Comparison of ENCODE assay signal across 15 cellular contexts in the genomic region with DNA sequence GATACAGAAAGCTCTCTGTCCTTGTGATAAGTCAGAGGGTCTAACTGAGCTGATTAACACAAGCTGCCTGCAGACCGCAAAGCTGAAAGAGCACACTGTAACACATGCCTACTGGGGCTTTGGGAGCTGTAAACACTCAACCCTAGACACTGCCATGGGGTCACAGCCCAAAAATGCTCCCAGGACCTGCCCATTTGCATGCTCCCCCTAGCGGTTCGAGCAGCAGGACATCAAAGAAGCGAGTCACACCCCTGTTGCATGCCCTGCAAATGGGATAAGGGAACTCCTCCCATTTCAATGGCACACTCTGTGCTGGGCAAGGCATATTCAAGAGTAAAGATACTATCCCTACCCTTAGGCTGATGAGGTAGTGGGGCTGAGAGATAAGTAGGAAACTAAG. TPM values are rescaled to one million over a fixed set of nuclear protein-coding genes. Genes with fewer than 3 reads are reported as not detected.
A peak's percentile ranks its signal among the peaks of the same experiment; 100 is the strongest.
DNase-seq lines count a peak whose midpoint lies in the region; ATAC-seq and TF ChIP-seq lines count a peak whose summit lies in the region.
"Had no signal": no experiment of that assay in that cellular context is flagged by ENCODE, and none has a peak within 500 bp of the region (broad histone marks: within the 10 kb centered on the region; RNA-seq: fewer than 3 reads in every experiment).

No MANE protein-coding gene starts in this region.

- H3K27me3 ChIP-seq in prostate gland (replicated peaks; ENCODE audit: insufficient read depth) = no peaks in the 10 kb centered on the region
- H3K27me3 ChIP-seq: ovary, uterus had no signal

- peak; percentile 46; the same call in 1 of the 2 replicates for TF ChIP-seq CTCF in VCaP (conservative IDR thresholded peaks at IDR 0.05)
- peak; percentile 27 for TF ChIP-seq CTCF in retinal pigment epithelial cell (conservative IDR thresholded peaks at IDR 0.05; ENCODE audit: low read depth, low read length)
- TF ChIP-seq CTCF in prostate gland (IDR thresholded peaks at IDR 0.05) = no peak

- H3K36me3 Mint-ChIP-seq in activated T-cell treated with anti-CD3 and anti-CD28 coated beads, Interleukin-2, amount 50 U/mL, for 72 hours (ENCODE audit: insufficient read depth in 2 of 2) = peaks cover 0 to 2% of the 10 kb centered on the region in 2 donors

- H3K4me1 ChIP-seq in prostate gland (replicated peaks) = no peaks in the 10 kb centered on the region
- H3K4me1 ChIP-seq: uterus had no signal

- H3K4me1 Mint-ChIP-seq in activated T-cell treated with anti-CD3 and anti-CD28 coated beads, Interleukin-2, amount 50 U/mL, for 72 hours (ENCODE audit: low read depth) = no peaks in the 10 kb centered on the region

- H3K9me3 Mint-ChIP-seq in activated T-cell treated with anti-CD3 and anti-CD28 coated beads, Interleukin-2, amount 50 U/mL, for 72 hours = peaks cover 0 to 2% of the 10 kb centered on the region in 2 donors

- no peaks in the 10 kb centered on the region for H3K9me3 ChIP-seq in prostate gland
- H3K9me3 ChIP-seq: ovary, uterus had no signal

- WGBS in prostate gland = 36% methylated on average over 4 of the region's 4 CpGs

- no peak for ATAC-seq in activated T-cell treated with anti-CD3 and anti-CD28 coated beads, Interleukin-2, amount 50 U/mL, for 72 hours (replicated peaks in 1 of 2)
- no peak for ATAC-seq in GM21529 (IDR thresholded peaks at IDR 0.05; ENCODE audit: unreplicated experiment)
- no peak for ATAC-seq in GM19463 (IDR thresholded peaks at IDR 0.05; ENCODE audit: unreplicated experiment)

- H3K27ac ChIP-seq in VCaP (no peak overlapping the region), prostate gland (no peak overlapping the region)
- H3K27ac ChIP-seq: ovary, uterus had no signal

- no peak overlapping the region for H3K27ac Mint-ChIP-seq in activated T-cell treated with anti-CD3 and anti-CD28 coated beads, Interleukin-2, amount 50 U/mL, for 72 hours

- peaks cover 9% of the 10 kb centered on the region for H3K27me3 Mint-ChIP-seq in activated T-cell treated with anti-CD3 and anti-CD28 coated beads, Interleukin-2, amount 50 U/mL, for 72 hours (ENCODE audit: low read depth)

- no peak overlapping the region for H3K4me3 ChIP-seq in retinal pigment epithelial cell (ENCODE audit: low read length)
- H3K4me3 ChIP-seq in prostate gland = no peak overlapping the region
- H3K4me3 ChIP-seq: ovary, uterus had no signal

- intact Hi-C loops in prostate gland (cut with DNase I) = no loop called here

- H3K36me3 ChIP-seq in prostate gland = no peaks in the 10 kb centered on the region
- H3K36me3 ChIP-seq: ovary, uterus had no signal

- H3K4me3 Mint-ChIP-seq in activated T-cell treated with anti-CD3 and anti-CD28 coated beads, Interleukin-2, amount 50 U/mL, for 72 hours = no peak overlapping the region

- peak; percentile 19 to 26 for DNase-seq in activated T-cell treated with anti-CD3 and anti-CD28 coated beads, Interleukin-2, amount 50 U/mL, for 48 hours
- no peak for DNase-seq in activated T-cell treated with anti-CD3 and anti-CD28 coated beads, Interleukin-2, amount 50 U/mL, for 72 hours
- DNase-seq in LHCN-M2 (ENCODE audit: low read depth) (peak; percentile 6), retinal pigment epithelial cell (ENCODE audit: low read depth) (no peak), prostate gland (ENCODE audit: low spot score) (no peak)
- DNase-seq: activated CD4-positive, CD25-positive, alpha-beta regulatory T cell; GDM1; hypothalamus; mesenchymal stem cell; NCI-H2029; ovary; uterus had no signal

- TF ChIP-seq POLR2A in prostate gland (IDR thresholded peaks at IDR 0.05) = no peak

RNA-seq across cellular contexts. Expression of a gene that starts 22.8 kb away (rescaled TPM):
- total RNA-seq in activated T-cell treated with anti-CD3 and anti-CD28 coated beads, Interleukin-2, amount 50 U/mL, for 72 hours = not detected
- total RNA-seq in LHCN-M2 (2014; rRNA removed) (not detected in 2 replicates), prostate gland (not detected)
- not detected for polyA plus RNA-seq in LHCN-M2 (2012)
- total RNA-seq: ovary, uterus had no signal
- polyA plus RNA-seq: ovary had no signal

RNA-seq across cellular contexts. Expression of a gene that starts 29.5 kb away (rescaled TPM):
- not detected for total RNA-seq in activated T-cell treated with anti-CD3 and anti-CD28 coated beads, Interleukin-2, amount 50 U/mL, for 72 hours
- total RNA-seq in LHCN-M2 (2014; rRNA removed) = not detected in 2 replicates
- polyA plus RNA-seq in LHCN-M2 (2012) = not detected
- not detected for total RNA-seq in prostate gland
- total RNA-seq: ovary, uterus had no signal
- polyA plus RNA-seq: ovary had no signal

RNA-seq across cellular contexts. Expression of a gene that starts 33.2 kb away (rescaled TPM):
- total RNA-seq in activated T-cell treated with anti-CD3 and anti-CD28 coated beads, Interleukin-2, amount 50 U/mL, for 72 hours = not detected
- total RNA-seq in LHCN-M2 (2014; rRNA removed) (not detected in 2 replicates), prostate gland (not detected)
- 0.07 TPM for polyA plus RNA-seq in LHCN-M2 (2012)
- total RNA-seq: ovary, uterus had no signal
- polyA plus RNA-seq: ovary had no signal

RNA-seq across cellular contexts. Expression of a gene that starts 36.5 kb away (rescaled TPM):
- total RNA-seq in activated T-cell treated with anti-CD3 and anti-CD28 coated beads, Interleukin-2, amount 50 U/mL, for 72 hours = not detected
- total RNA-seq in LHCN-M2 (2014; rRNA removed) (0.32 and 0.69 TPM in 2 replicates), prostate gland (not detected)
- polyA plus RNA-seq in LHCN-M2 (2012) = not detected
- total RNA-seq: ovary, uterus had no signal
- polyA plus RNA-seq: ovary had no signal

RNA-seq across cellular contexts. Expression of a gene that starts 56.2 kb away (rescaled TPM):
- total RNA-seq in activated T-cell treated with anti-CD3 and anti-CD28 coated beads, Interleukin-2, amount 50 U/mL, for 72 hours = not detected
- total RNA-seq in LHCN-M2 (2014; rRNA removed) = not detected in 2 replicates
- polyA plus RNA-seq in LHCN-M2 (2012) = not detected
- not detected for total RNA-seq in prostate gland
- total RNA-seq: ovary, uterus had no signal
- polyA plus RNA-seq: ovary had no signal

Comparison
In these comparisons a context has a peak if more than half of its experiments do, and no peak if none do; other contexts are left out.
1. DNase-seq: peak in activated T-cell treated with anti-CD3 and anti-CD28 coated beads, Interleukin-2, amount 50 U/mL, for 48 hours (2 of 2) and LHCN-M2 (single experiment); none in activated T-cell treated with anti-CD3 and anti-CD28 coated beads, Interleukin-2, amount 50 U/mL, for 72 hours (0 of 2), retinal pigment epithelial cell (single experiment) and prostate gland (single experiment).
2. CTCF ChIP-seq: peak in VCaP (single experiment) and retinal pigment epithelial cell (single experiment); none in prostate gland (0 of 4).